ENCODE assay signal across 1 cellular context in the genomic region with DNA sequence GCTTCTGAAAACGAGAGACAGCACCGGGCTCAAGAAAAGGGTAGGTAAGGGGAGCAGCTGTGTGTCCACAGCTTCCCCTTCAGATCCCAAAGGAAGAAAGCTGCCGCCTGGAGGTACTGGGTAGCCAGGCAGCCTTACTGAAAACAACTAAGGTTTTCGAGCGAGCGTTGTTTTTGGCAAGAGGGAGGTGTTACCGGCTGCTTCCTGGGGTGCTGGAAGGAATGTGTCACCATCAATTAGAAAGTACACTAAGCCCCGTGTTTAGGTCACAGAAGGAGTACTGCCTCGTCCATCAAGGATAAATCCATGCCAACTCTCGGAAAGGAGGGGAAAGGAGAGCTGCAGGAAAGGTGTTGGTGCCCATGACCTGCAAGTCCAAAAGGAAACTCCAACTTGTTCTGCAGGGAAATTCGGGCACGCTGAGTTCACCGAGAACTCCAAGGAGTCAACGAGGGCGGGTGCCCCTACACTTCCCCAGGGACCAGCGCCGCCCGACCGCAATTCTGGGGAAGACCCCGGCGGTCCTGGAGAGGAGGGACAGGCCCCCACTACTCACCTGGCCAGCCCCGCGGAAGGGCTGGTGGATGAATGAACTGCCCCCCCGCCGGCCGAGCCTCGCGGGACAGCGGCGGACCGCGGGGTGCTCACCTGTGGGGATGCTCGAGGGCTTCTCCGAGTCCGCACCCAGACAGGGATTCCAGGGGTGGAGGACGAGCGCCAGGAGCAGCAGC.
TF ChIP-seq lines count a peak whose summit lies in the region.

No MANE protein-coding gene starts in this region.

TF ChIP-seq in GM12878, 131 proteins besides CTCF, POLR2A, EP300 and RAD21:
- TF ChIP-seq YY1 (IDR thresholded peaks at IDR 0.05; ENCODE audit: low read depth, low read length): no peak
- TF ChIP-seq MYC (IDR thresholded peaks at IDR 0.05; ENCODE audit: insufficient read depth, insufficient read length, insufficient replicate concordance, low read length, severe bottlenecking): no peak
- no peak for TF ChIP-seq KDM1A (IDR thresholded peaks at IDR 0.05; ENCODE audit: borderline replicate concordance)
TF ChIP-seq in GM12878: peak in this region for 0.
